ENCODE assay signal across 14 cellular contexts in genomic region chr2:209472871-209473270, GRCh38. TPM values are rescaled to one million over a fixed set of nuclear protein-coding genes. Genes with fewer than 3 reads are reported as not detected.
DNase-seq lines count a peak whose midpoint lies in the region; ATAC-seq and TF ChIP-seq lines count a peak whose summit lies in the region.
"Had no signal": no experiment of that assay in that cellular context is flagged by ENCODE, and none has a peak within 500 bp of the region (broad histone marks: within the 10 kb centered on the region; RNA-seq: fewer than 3 reads in every experiment).

No MANE protein-coding gene starts in this region.

- H3K9ac ChIP-seq in SK-N-SH, result no peak overlapping the region

- H3K79me2 ChIP-seq in SK-N-SH (ENCODE audit: insufficient read depth), result no peaks in the 10 kb centered on the region

- H3K27me3 Mint-ChIP-seq in naive thymus-derived CD8-positive, alpha-beta T cell, result peaks cover 0 to 13% (median 6%) of the 10 kb centered on the region in 5 donors

- peaks cover 0 to 2% (median 0%) of the 10 kb centered on the region in 9 donors for H3K9me3 Mint-ChIP-seq in naive thymus-derived CD8-positive, alpha-beta T cell
- H3K9me3 Mint-ChIP-seq: endodermal cell, H9, WTC11 had no signal

- intact Hi-C loops in tibial artery (cut with DNase I; ENCODE audit: low total_unique reads), result no loop called here

- H3K27ac Mint-ChIP-seq in naive thymus-derived CD8-positive, alpha-beta T cell, result no peak overlapping the region
- H3K27ac Mint-ChIP-seq: endodermal cell, WTC11 had no signal

- no peak for TF ChIP-seq RAD21 in SK-N-SH (IDR thresholded peaks at IDR 0.05; ENCODE audit: low read length)

- TF ChIP-seq CTCF in SK-N-SH (IDR thresholded peaks at IDR 0.05), result no peak
- TF ChIP-seq CTCF in foreskin fibroblast (IDR thresholded peaks at IDR 0.05; ENCODE audit: low read depth, low read length), result no peak
- no peak for TF ChIP-seq CTCF in tibial artery (IDR thresholded peaks at IDR 0.05)

- H3K4me3 Mint-ChIP-seq in naive thymus-derived CD8-positive, alpha-beta T cell, result no peak overlapping the region
- H3K4me3 Mint-ChIP-seq: endodermal cell, H9, WTC11 had no signal

- H3K36me3 Mint-ChIP-seq in naive thymus-derived CD8-positive, alpha-beta T cell, result peaks cover 0 to 2% (median 0%) of the 10 kb centered on the region in 3 donors
- H3K36me3 Mint-ChIP-seq: WTC11 had no signal

- 74% methylated on average over 2 of the region's 2 CpGs for WGBS in SK-N-SH (ENCODE audit: low lambda C conversion rate)

- H3K4me1 Mint-ChIP-seq in naive thymus-derived CD8-positive, alpha-beta T cell, result no peaks in the 10 kb centered on the region
- H3K4me1 Mint-ChIP-seq: endodermal cell had no signal

- H3K4me1 ChIP-seq in SK-N-SH (ENCODE audit: control insufficient read depth in 1 of 2, insufficient read depth in 2 of 2, low read depth in 1 of 2, low read length in 1 of 2), result peaks cover 7 to 46% of the 10 kb centered on the region in 2 experiments
- peaks cover 0 to 49% (median 24%) of the 10 kb centered on the region in 4 donors for H3K4me1 ChIP-seq in tibial artery

- peak overlapping the region; percentile 57 for H2AFZ ChIP-seq in SK-N-SH (ENCODE audit: low read depth)

- DNase-seq in NCI-H510A treated with DMSO at 0.1 percent for 48 hours (lab: John Stamatoyannopoulos, UW), result peak; percentile 87
- no peak for DNase-seq in NCI-H510A (lab: John Stamatoyannopoulos, UW)
- no peak for DNase-seq in SK-N-SH
- peak; percentile 46 to 54 for DNase-seq in foreskin fibroblast
- DNase-seq in tibial artery, result no peak
- DNase-seq in NCI-H446 treated with DMSO at 0.1 percent for 48 hours (lab: John Stamatoyannopoulos, UW), result no peak
- no peak for DNase-seq in naive thymus-derived CD8-positive, alpha-beta T cell
- no peak for DNase-seq in hepatic stellate cell (ENCODE audit: low spot score)
- DNase-seq: endodermal cell, H9, KG1, right cardiac atrium had no signal

- POLR2A ChIA-PET in SK-N-SH (lab: Yijun Ruan, JAX), result no interaction called here
- POLR2A ChIA-PET in naive thymus-derived CD8-positive, alpha-beta T cell (lab: Charles Lee), result no interaction called here

- CTCF ChIA-PET in SK-N-SH (lab: Yijun Ruan, JAX), result no interaction called here

- H3K36me3 ChIP-seq in SK-N-SH (replicated peaks in 1 of 2; ENCODE audit: control insufficient read depth in 1 of 2, insufficient read depth in 2 of 2, low read length in 1 of 2) (no peaks in the 10 kb centered on the region), tibial artery (no peaks in the 10 kb centered on the region)

- H4K20me1 ChIP-seq in SK-N-SH (ENCODE audit: insufficient read depth), result no peaks in the 10 kb centered on the region

- peaks cover 26% of the 10 kb centered on the region for H3F3A ChIP-seq in SK-N-SH (replicated peaks; ENCODE audit: insufficient read depth)

- peak overlapping the region; percentile 5; the same call in 1 of the 2 replicates for H3K4me2 ChIP-seq in SK-N-SH

- ATAC-seq in naive thymus-derived CD8-positive, alpha-beta T cell, result no peak
- ATAC-seq: right cardiac atrium, Right ventricle myocardium inferior had no signal

- H3K27ac ChIP-seq in SK-N-SH (ENCODE audit: low read depth in 2 of 2, low read length in 1 of 2), result peak overlapping the region in 1 of 2 experiments; percentile 66; a peak in 3 of 4 replicates
- peak overlapping the region; percentile 31 to 42 for H3K27ac ChIP-seq in tibial artery

- no peak for TF ChIP-seq EP300 in SK-N-SH (IDR thresholded peaks at IDR 0.05; ENCODE audit: borderline replicate concordance in 1 of 2, low read depth in 1 of 2, low read length in 1 of 2)

- H3K9me2 ChIP-seq in SK-N-SH, result no peaks in the 10 kb centered on the region

- H3K9me3 ChIP-seq in SK-N-SH (no peaks in the 10 kb centered on the region), tibial artery (no peaks in the 10 kb centered on the region)

- H3K4me3 ChIP-seq in SK-N-SH (ENCODE audit: low read depth in 2 of 2, low read length in 1 of 2), result no peak overlapping the region
- H3K4me3 ChIP-seq in foreskin fibroblast (ENCODE audit: low read depth in 1 of 2, low read length in 2 of 2), result no peak overlapping the region
- H3K4me3 ChIP-seq in tibial artery, result no peak overlapping the region

- no peaks in the 10 kb centered on the region for H3K27me3 ChIP-seq in SK-N-SH (ENCODE audit: insufficient read depth)
- no peaks in the 10 kb centered on the region for H3K27me3 ChIP-seq in tibial artery

TF ChIP-seq in SK-N-SH, 30 proteins besides CTCF, POLR2A, EP300 and RAD21:
- TF ChIP-seq MXI1 (IDR thresholded peaks at IDR 0.05; ENCODE audit: low read depth, low read length) (no peak), TEAD4 (IDR thresholded peaks at IDR 0.05; ENCODE audit: borderline replicate concordance, insufficient read depth) (no peak), ELF1 (IDR thresholded peaks at IDR 0.05) (no peak), PBX3 (IDR thresholded peaks at IDR 0.05) (no peak), IRF3 (IDR thresholded peaks at IDR 0.05; ENCODE audit: low read depth, low read length) (no peak), FOSL2 (IDR thresholded peaks at IDR 0.05; ENCODE audit: borderline replicate concordance, low read depth) (no peak), YY1 (IDR thresholded peaks at IDR 0.05; ENCODE audit: low read depth) (no peak), GATA2 (CRISPR knock-in tag; IDR thresholded peaks at IDR 0.05) (no peak)
- TF ChIP-seq, protein P1, sequence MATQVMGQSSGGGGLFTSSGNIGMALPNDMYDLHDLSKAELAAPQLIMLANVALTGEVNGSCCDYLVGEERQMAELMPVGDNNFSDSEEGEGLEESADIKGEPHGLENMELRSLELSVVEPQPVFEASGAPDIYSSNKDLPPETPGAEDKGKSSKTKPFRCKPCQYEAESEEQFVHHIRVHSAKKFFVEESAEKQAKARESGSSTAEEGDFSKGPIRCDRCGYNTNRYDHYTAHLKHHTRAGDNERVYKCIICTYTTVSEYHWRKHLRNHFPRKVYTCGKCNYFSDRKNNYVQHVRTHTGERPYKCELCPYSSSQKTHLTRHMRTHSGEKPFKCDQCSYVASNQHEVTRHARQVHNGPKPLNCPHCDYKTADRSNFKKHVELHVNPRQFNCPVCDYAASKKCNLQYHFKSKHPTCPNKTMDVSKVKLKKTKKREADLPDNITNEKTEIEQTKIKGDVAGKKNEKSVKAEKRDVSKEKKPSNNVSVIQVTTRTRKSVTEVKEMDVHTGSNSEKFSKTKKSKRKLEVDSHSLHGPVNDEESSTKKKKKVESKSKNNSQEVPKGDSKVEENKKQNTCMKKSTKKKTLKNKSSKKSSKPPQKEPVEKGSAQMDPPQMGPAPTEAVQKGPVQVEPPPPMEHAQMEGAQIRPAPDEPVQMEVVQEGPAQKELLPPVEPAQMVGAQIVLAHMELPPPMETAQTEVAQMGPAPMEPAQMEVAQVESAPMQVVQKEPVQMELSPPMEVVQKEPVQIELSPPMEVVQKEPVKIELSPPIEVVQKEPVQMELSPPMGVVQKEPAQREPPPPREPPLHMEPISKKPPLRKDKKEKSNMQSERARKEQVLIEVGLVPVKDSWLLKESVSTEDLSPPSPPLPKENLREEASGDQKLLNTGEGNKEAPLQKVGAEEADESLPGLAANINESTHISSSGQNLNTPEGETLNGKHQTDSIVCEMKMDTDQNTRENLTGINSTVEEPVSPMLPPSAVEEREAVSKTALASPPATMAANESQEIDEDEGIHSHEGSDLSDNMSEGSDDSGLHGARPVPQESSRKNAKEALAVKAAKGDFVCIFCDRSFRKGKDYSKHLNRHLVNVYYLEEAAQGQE (IDR thresholded peaks at IDR 0.05; ENCODE audit: low read depth, low read length), result no peak
- TF ChIP-seq, protein P2, sequence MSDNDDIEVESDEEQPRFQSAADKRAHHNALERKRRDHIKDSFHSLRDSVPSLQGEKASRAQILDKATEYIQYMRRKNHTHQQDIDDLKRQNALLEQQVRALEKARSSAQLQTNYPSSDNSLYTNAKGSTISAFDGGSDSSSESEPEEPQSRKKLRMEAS (IDR thresholded peaks at IDR 0.05; ENCODE audit: low read depth), result no peak
TF ChIP-seq in SK-N-SH: peak in this region for 0.

RNA-seq across cellular contexts. Expression of gene MAP2, which starts 49.0 kb away (rescaled TPM):
- 7.8 and 11.1 TPM in 2 replicates for polyA plus RNA-seq in SK-N-SH (2012; rRNA removed)
- 10.0 and 10.6 TPM in 2 replicates for polyA plus RNA-seq in SK-N-SH (2012; cell fraction: cytosol; rRNA removed)
- polyA plus RNA-seq in SK-N-SH (2012; cell fraction: nucleus; rRNA removed), result 9.4 and 21.8 TPM in 2 replicates
- under 1 TPM; 0.26 to 0.47 TPM for total RNA-seq in naive thymus-derived CD8-positive, alpha-beta T cell
- not detected for polyA plus RNA-seq in naive thymus-derived CD8-positive, alpha-beta T cell

Comparison
In these comparisons a context has a peak if more than half of its experiments do, and no peak if none do; other contexts are left out.
1. DNase-seq: peak in NCI-H510A treated with DMSO at 0.1 percent for 48 hours (single experiment) and foreskin fibroblast (2 of 2); none in NCI-H510A (single experiment), SK-N-SH (single experiment), tibial artery (0 of 2), NCI-H446 treated with DMSO at 0.1 percent for 48 hours (single experiment), naive thymus-derived CD8-positive, alpha-beta T cell (0 of 10) and hepatic stellate cell (single experiment).